ENCODE assay signal across 9 cellular contexts in genomic region chr5:139251281-139251687, GRCh38. TPM values are rescaled to one million over a fixed set of nuclear protein-coding genes. Genes with fewer than 3 reads are reported as not detected.
DNase-seq lines count a peak whose midpoint lies in the region; ATAC-seq, FAIRE-seq and TF ChIP-seq lines count a peak whose summit lies in the region.
"Had no signal": no experiment of that assay in that cellular context is flagged by ENCODE, and none has a peak within 500 bp of the region (broad histone marks: within the 10 kb centered on the region; RNA-seq: fewer than 3 reads in every experiment).

No MANE protein-coding gene starts in this region.

- H3K4me3 ChIP-seq in GM12875 (ENCODE audit: low read depth, low read length) (no peak overlapping the region), OCI-LY7 (ENCODE audit: low read depth, low read length, poor library complexity, severe bottlenecking) (no peak overlapping the region), astrocyte of the spinal cord (ENCODE audit: low read depth, low read length) (no peak overlapping the region), small intestine (ENCODE audit: low read depth in 1 of 2, low read length in 2 of 2) (no peak overlapping the region), right atrium auricular region (no peak overlapping the region)

- H3K27me3 ChIP-seq in small intestine (ENCODE audit: control insufficient read depth in 2 of 2, insufficient read depth in 2 of 2, low read length in 2 of 2): no peaks in the 10 kb centered on the region
- no peaks in the 10 kb centered on the region for H3K27me3 ChIP-seq in right atrium auricular region

- H3K36me3 ChIP-seq in OCI-LY7 (ENCODE audit: insufficient read depth, low read length) (no peaks in the 10 kb centered on the region), small intestine (ENCODE audit: control insufficient read depth in 2 of 2, insufficient read depth in 2 of 2, low read length in 2 of 2) (no peaks in the 10 kb centered on the region), right atrium auricular region (no peaks in the 10 kb centered on the region)

- H3K4me2 ChIP-seq in OCI-LY7 (ENCODE audit: low read length): no peak overlapping the region
- H3K4me2 ChIP-seq: KMS-11 had no signal

- DNase-seq in OCI-LY7 (ENCODE audit: low spot score) (peak; percentile 67), astrocyte of the spinal cord (ENCODE audit: low read depth, low spot score) (no peak), small intestine (peak; percentile 22), NCI-H1694 treated with DMSO at 0.1 percent for 48 hours (lab: John Stamatoyannopoulos, UW) (no peak), right atrium auricular region (ENCODE audit: low spot score) (no peak)

- intact Hi-C loops in OCI-LY7 (cut with micrococcal nuclease; ENCODE audit: unreplicated experiment): loop anchor here (1.0 kb wide), 2 partner anchors 90 to 141 kb away; partner anchors contain the start of gene PAIP2

- 41 to 49% (median 43%) methylated on average over 3 of the region's 3 CpGs for WGBS in small intestine, 3 donors

- FAIRE-seq in small intestine (lab: Jason Lieb, UNC): no peak

- CTCF ChIA-PET in OCI-LY7 (lab: Charles Lee; ENCODE audit: unreplicated experiment): interaction anchor here (0.6 to 1.1 kb wide), 5 partner anchors 10 to 849 kb away, joined by 3 to 4 read pairs (median 3); partner anchors contain the start of gene MZB1

- BruUV-seq in OCI-LY7 (replicated peaks; lab: Mats Ljungman, UMichigan): no TSS peak

- TF ChIP-seq CTCF in GM12875 (IDR thresholded peaks at IDR 0.05; ENCODE audit: borderline replicate concordance, insufficient read depth, low read depth, low read length): peak; percentile 66
- TF ChIP-seq CTCF in OCI-LY7 (conservative IDR thresholded peaks at IDR 0.05; ENCODE audit: low read length): peak; percentile 87
- TF ChIP-seq CTCF in astrocyte of the spinal cord (IDR thresholded peaks at IDR 0.05; ENCODE audit: low read depth, low read length): peak; percentile 17
- TF ChIP-seq CTCF in right atrium auricular region (IDR thresholded peaks at IDR 0.05): no peak

- ATAC-seq in GM21528 (IDR thresholded peaks at IDR 0.05; ENCODE audit: low FRiP score, unreplicated experiment) (no peak), GM21367 (IDR thresholded peaks at IDR 0.05; ENCODE audit: unreplicated experiment) (no peak)

- H3K79me2 ChIP-seq in OCI-LY7 (ENCODE audit: insufficient read depth, low read depth, low read length): no peaks in the 10 kb centered on the region

- H2AFZ ChIP-seq in OCI-LY7 (ENCODE audit: low read length): peak overlapping the region; percentile 85; the same call in 1 of the 2 replicates

- H3K27ac ChIP-seq in OCI-LY7 (ENCODE audit: low read depth, low read length, poor library complexity, severe bottlenecking) (no peak overlapping the region), small intestine (ENCODE audit: low read depth in 1 of 2, low read length in 1 of 2) (no peak overlapping the region), right atrium auricular region (no peak overlapping the region)
- H3K27ac ChIP-seq: KMS-11 had no signal

- POLR2A ChIA-PET in OCI-LY7 (lab: Charles Lee): interaction anchor here (0.6 to 1.0 kb wide), 8 partner anchors 13 to 151 kb away, joined by 3 to 6 read pairs (median 3); partner anchors contain the start of gene SIL1

- H4K20me1 ChIP-seq in OCI-LY7 (ENCODE audit: insufficient read depth, low read length): no peaks in the 10 kb centered on the region

- peaks cover 4% of the 10 kb centered on the region for H3K4me1 ChIP-seq in OCI-LY7 (ENCODE audit: insufficient read depth, low read length, poor library complexity, severe bottlenecking)
- H3K4me1 ChIP-seq in small intestine (ENCODE audit: control insufficient read depth in 2 of 2, insufficient read depth in 1 of 2, low read depth in 1 of 2, low read length in 1 of 2): no peaks in the 10 kb centered on the region
- no peaks in the 10 kb centered on the region for H3K4me1 ChIP-seq in right atrium auricular region

- in situ Hi-C loops in astrocyte of the spinal cord (cut with HindIII; ENCODE audit: low sequenced_read_pairs): no loop called here

- no peaks in the 10 kb centered on the region for H3K9me2 ChIP-seq in OCI-LY7 (ENCODE audit: insufficient read depth, low read length)

- H3K9me3 ChIP-seq in OCI-LY7 (ENCODE audit: low read length) (no peaks in the 10 kb centered on the region), small intestine (ENCODE audit: control insufficient read depth, low read depth) (no peaks in the 10 kb centered on the region), right atrium auricular region (no peaks in the 10 kb centered on the region)

RNA-seq across cellular contexts. Expression of gene MATR3, which starts 42.3 kb away (rescaled TPM):
- 205 and 276 TPM in 2 replicates for total RNA-seq in OCI-LY7 (2014; rRNA removed; shearing (Covaris generic))
- 270 and 274 TPM in 2 replicates for total RNA-seq in OCI-LY7 (2022)
- polyA plus RNA-seq in small intestine: 100 to 1,000 TPM in 1 of 3 donors, 10 to 100 TPM in 2; 63.1 to 128 (median 72.7) TPM
- 100 to 1,000 TPM; 131 to 159 TPM for total RNA-seq in right atrium auricular region

RNA-seq across cellular contexts. Expression of gene SIL1, which starts 53.1 kb away (rescaled TPM):
- total RNA-seq in OCI-LY7 (2014; rRNA removed; shearing (Covaris generic)): 9.2 and 11.4 TPM in 2 replicates
- total RNA-seq in OCI-LY7 (2022): 22.8 and 25.8 TPM in 2 replicates
- 10 to 100 TPM; 21.6 to 68.2 (median 30.2) TPM for polyA plus RNA-seq in small intestine
- 10 to 100 TPM; 32.7 to 41.3 TPM for total RNA-seq in right atrium auricular region

Comparison
In these comparisons a context has a peak if more than half of its experiments do, and no peak if none do; other contexts are left out.
1. CTCF ChIP-seq: peak in GM12875 (single experiment), OCI-LY7 (single experiment) and astrocyte of the spinal cord (single experiment); none in right atrium auricular region (0 of 2).
2. DNase-seq: peak in OCI-LY7 (single experiment) and small intestine (single experiment); none in astrocyte of the spinal cord (single experiment), NCI-H1694 treated with DMSO at 0.1 percent for 48 hours (single experiment) and right atrium auricular region (single experiment).